Comparison of ENCODE assay signal across 12 cellular contexts in genomic region chr2:182545420-182546167, GRCh38.
DNase-seq lines count a peak whose midpoint lies in the region; ATAC-seq lines count a peak whose summit lies in the region.
"Had no signal": no experiment of that assay in that cellular context is flagged by ENCODE, and none has a peak within 500 bp of the region (broad histone marks: within the 10 kb centered on the region; RNA-seq: fewer than 3 reads in every experiment).

No MANE protein-coding gene starts in this region.

- DNase-seq in left colon (no peak), iPS-NIHi11 (ENCODE audit: low spot score) (no peak), COLO829 (ENCODE audit: low spot score) (no peak), Kasumi-1 (lab: John Stamatoyannopoulos, UW) (no peak)
- DNase-seq in stimulated activated CD8-positive, alpha-beta memory T cell treated with anti-CD3 and anti-CD28 coated beads, Interleukin-4, amount 100 ng/mL, for 48 hours, result no peak
- DNase-seq: cerebellar nuclear complex, NCI-H1930, trophoblast cell had no signal

- ATAC-seq in GM18909 (IDR thresholded peaks at IDR 0.05; ENCODE audit: poor library complexity, unreplicated experiment) (peak; percentile 76), GM21786 (IDR thresholded peaks at IDR 0.05; ENCODE audit: unreplicated experiment) (peak; percentile 82), HG03139 (IDR thresholded peaks at IDR 0.05; ENCODE audit: unreplicated experiment) (peak; percentile 43), left colon (peak; percentile 96)
- ATAC-seq: Panc1 had no signal

- intact Hi-C loops in left colon (cut with DNase I, micrococcal nuclease), result no loop called here

Comparison
In these comparisons a context has a peak if more than half of its experiments do, and no peak if none do; other contexts are left out.
1. ATAC-seq: peak in every context shown above with its lines; median percentile 96 in left colon; 82 in GM21786; 76 in GM18909; 43 in HG03139.